In the genomic region with DNA sequence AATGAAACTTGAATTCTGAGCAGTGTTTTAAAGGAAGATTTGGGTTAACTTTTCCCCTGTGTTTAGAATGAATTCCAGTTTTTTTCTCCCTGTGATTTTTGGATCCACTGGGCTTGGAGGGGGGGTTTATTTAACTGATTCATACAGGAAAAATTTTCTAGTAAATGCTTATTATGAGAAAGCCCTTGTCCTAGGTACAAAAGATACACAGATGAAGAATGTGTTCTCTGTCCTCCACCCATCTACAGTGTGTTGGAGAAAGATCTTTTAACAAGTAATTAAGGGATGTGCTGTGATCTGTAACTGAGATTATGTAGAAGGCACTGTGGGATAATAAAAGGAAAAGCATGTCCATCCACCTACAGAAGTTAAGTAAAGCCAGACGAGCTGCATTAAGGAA, we compare ENCODE assay signal across 24 cellular contexts.
DNase-seq lines count a peak whose midpoint lies in the region; ATAC-seq, FAIRE-seq and TF ChIP-seq lines count a peak whose summit lies in the region.
"Had no signal": no experiment of that assay in that cellular context is flagged by ENCODE, and none has a peak within 500 bp of the region (broad histone marks: within the 10 kb centered on the region; RNA-seq: fewer than 3 reads in every experiment).

No MANE protein-coding gene starts in this region.

- no peaks in the 10 kb centered on the region; the same call in 1 of the 2 replicates for H4K20me1 ChIP-seq in IMR-90 (ENCODE audit: insufficient read depth, low read length)

- no peak overlapping the region for H2BK15ac ChIP-seq in IMR-90 (ENCODE audit: low read depth, low read length)

- no CpG with 5 or more reads among the region's 1 CpG for WGBS in IMR-90 (ENCODE audit: extremely low coverage in 2 of 2, insufficient read length in 1 of 2), 2 experiments
- 67% methylated on average over 1 of the region's 1 CpG for WGBS in upper lobe of left lung, 2 donors

- H3K27me3 ChIP-seq in IMR-90 (ENCODE audit: control insufficient read depth, insufficient read depth, low read length) (no peaks in the 10 kb centered on the region), upper lobe of left lung (no peaks in the 10 kb centered on the region)
- H3K27me3 ChIP-seq: SJCRH30, stomach had no signal

- TF ChIP-seq EP300 in upper lobe of left lung (IDR thresholded peaks at IDR 0.05), result no peak

- in situ Hi-C loops in IMR-90 (cut with MboI; ENCODE audit: low sequenced_read_pairs), result no loop called here

- no peak overlapping the region for H3K9ac ChIP-seq in IMR-90 (ENCODE audit: low read depth, low read length)

- H4K8ac ChIP-seq in IMR-90 (ENCODE audit: low read depth in 2 of 2, low read length in 2 of 2), result no peak overlapping the region

- H3K4me1 Mint-ChIP-seq in activated naive CD8-positive, alpha-beta T cell treated with anti-CD3 and anti-CD28 coated beads, Interleukin-2, amount 50 U/mL, for 24 hours, result peaks cover 59% of the 10 kb centered on the region
- peaks cover 47% of the 10 kb centered on the region for H3K4me1 Mint-ChIP-seq in activated naive CD8-positive, alpha-beta T cell treated with anti-CD3 and anti-CD28 coated beads for 36 hours
- H3K4me1 Mint-ChIP-seq in endothelial cell (ENCODE audit: unreplicated experiment), result peaks cover 10% of the 10 kb centered on the region

- no peaks in the 10 kb centered on the region for H3K9me3 ChIP-seq in IMR-90 (ENCODE audit: control insufficient read depth, insufficient read depth, low read length)
- no peaks in the 10 kb centered on the region for H3K9me3 ChIP-seq in upper lobe of left lung
- H3K9me3 ChIP-seq: SJCRH30, stomach had no signal

- no peaks in the 10 kb centered on the region for H3K9me3 Mint-ChIP-seq in activated naive CD8-positive, alpha-beta T cell treated with anti-CD3 and anti-CD28 coated beads, Interleukin-2, amount 50 U/mL, for 24 hours
- peaks cover 2% of the 10 kb centered on the region for H3K9me3 Mint-ChIP-seq in activated naive CD8-positive, alpha-beta T cell treated with anti-CD3 and anti-CD28 coated beads for 36 hours
- no peaks in the 10 kb centered on the region for H3K9me3 Mint-ChIP-seq in endothelial cell (ENCODE audit: unreplicated experiment)
- H3K9me3 Mint-ChIP-seq: activated naive CD4-positive, alpha-beta T cell treated with anti-CD3 and anti-CD28 coated beads, Interleukin-2, amount 50 U/mL, for 72 hours; activated T-cell treated with anti-CD3 and anti-CD28 coated beads, Interleukin-2, amount 50 U/mL, for 24 hours; nephron progenitor cell; type B pancreatic cell had no signal

- no peak overlapping the region for H3K23ac ChIP-seq in IMR-90 (ENCODE audit: low read depth, low read length)

- no peak for FAIRE-seq in H54 (lab: Jason Lieb, UNC)
- FAIRE-seq: A204.1 had no signal

- POLR2A ChIA-PET in IMR-90 (lab: Charles Lee; ENCODE audit: unreplicated experiment), result no interaction called here

- dilution Hi-C loops in IMR-90 (cut with HindIII; ENCODE audit: low sequenced_read_pairs, unreplicated experiment), result no loop called here

- H3K27ac ChIP-seq in IMR-90 (ENCODE audit: insufficient read depth, low read length), result no peak overlapping the region
- no peak overlapping the region for H3K27ac ChIP-seq in upper lobe of left lung
- H3K27ac ChIP-seq: coronary artery, SJCRH30, stomach had no signal

- no peak overlapping the region for H4K5ac ChIP-seq in IMR-90 (ENCODE audit: low read depth, low read length)

- no peak for DNase-seq in activated naive CD8-positive, alpha-beta T cell treated with anti-CD3 and anti-CD28 coated beads, Interleukin-2, amount 50 U/mL, for 24 hours
- no peak for DNase-seq in activated naive CD8-positive, alpha-beta T cell treated with anti-CD3 and anti-CD28 coated beads for 36 hours
- DNase-seq in IMR-90, result no peak
- DNase-seq in fibroblast of the aortic adventitia (ENCODE audit: low read depth), result peak; percentile 22
- DNase-seq in endothelial cell (ENCODE audit: low spot score), result no peak
- no peak for DNase-seq in H54 (ENCODE audit: insufficient read length, low spot score)
- no peak for DNase-seq in upper lobe of left lung
- DNase-seq: activated CD8-positive, alpha-beta T cell treated with anti-CD3 and anti-CD28 coated beads, Interleukin-2, amount 10 ng/mL, durations not matched to agents 7 days and 5 days; activated T-cell treated with anti-CD3 and anti-CD28 coated beads, Interleukin-2, amount 50 U/mL, for 24 hours; C1 segment of cervical spinal cord; DMS153; mesenchymal stem cell; NCI-H1092 treated with DMSO at 0.1 percent for 48 hours; NCI-H2081 treated with DMSO at 0.1 percent for 48 hours; NCI-H526 treated with DMSO at 0.1 percent for 48 hours; nephron progenitor cell; SJCRH30; stomach had no signal

- H3K9me1 ChIP-seq in IMR-90 (ENCODE audit: insufficient read depth, low read length), result peaks cover 3% of the 10 kb centered on the region; the same call in 1 of the 2 replicates

- H3K4me3 ChIP-seq in IMR-90 (ENCODE audit: insufficient read depth, low read depth, low read length) (no peak overlapping the region), fibroblast of the aortic adventitia (ENCODE audit: low read depth, low read length) (no peak overlapping the region), upper lobe of left lung (no peak overlapping the region)
- H3K4me3 ChIP-seq: coronary artery, SJCRH30, stomach had no signal

- intact Hi-C loops in IMR-90 (cut with micrococcal nuclease), result no loop called here

- H2BK20ac ChIP-seq in IMR-90 (ENCODE audit: low read depth, low read length), result no peak overlapping the region

- H3K4me1 ChIP-seq in IMR-90 (ENCODE audit: control insufficient read depth, insufficient read depth, low read length) (peaks cover 4% of the 10 kb centered on the region; the same call in 1 of the 2 replicates), upper lobe of left lung (peaks cover 0 to 4% (median 0%) of the 10 kb centered on the region in 4 donors)

- H3K18ac ChIP-seq in IMR-90 (ENCODE audit: low read depth, low read length), result no peak overlapping the region

- no peak for TF ChIP-seq POLR2A in IMR-90 (IDR thresholded peaks at IDR 0.05; ENCODE audit: low read depth, low read length)
- no peak for TF ChIP-seq POLR2A in H54 (IDR thresholded peaks at IDR 0.05; ENCODE audit: low read depth, low read length)
- no peak for TF ChIP-seq POLR2A in upper lobe of left lung (IDR thresholded peaks at IDR 0.05)

- CTCF ChIA-PET in IMR-90 (lab: Yijun Ruan, JAX), result no interaction called here

- peak overlapping the region; percentile 24 for H3K27ac Mint-ChIP-seq in activated naive CD8-positive, alpha-beta T cell treated with anti-CD3 and anti-CD28 coated beads, Interleukin-2, amount 50 U/mL, for 24 hours
- no peak overlapping the region for H3K27ac Mint-ChIP-seq in activated naive CD8-positive, alpha-beta T cell treated with anti-CD3 and anti-CD28 coated beads for 36 hours
- no peak overlapping the region for H3K27ac Mint-ChIP-seq in endothelial cell (ENCODE audit: unreplicated experiment)
- H3K27ac Mint-ChIP-seq: activated CD8-positive, alpha-beta T cell treated with anti-CD3 and anti-CD28 coated beads, Interleukin-2, amount 10 ng/mL, durations not matched to agents 7 days and 5 days; activated naive CD4-positive, alpha-beta T cell treated with anti-CD3 and anti-CD28 coated beads, Interleukin-2, amount 50 U/mL, for 72 hours; activated T-cell treated with anti-CD3 and anti-CD28 coated beads, Interleukin-2, amount 50 U/mL, for 24 hours; progenitor cell of endocrine pancreas; type B pancreatic cell had no signal

- no peak overlapping the region for H2AK5ac ChIP-seq in IMR-90 (ENCODE audit: low read depth, low read length)

- H3K79me1 ChIP-seq in IMR-90 (ENCODE audit: low read depth in 1 of 2, low read length in 2 of 2), result no peaks in the 10 kb centered on the region; a peak in 1 of 4 replicates

- no peak for ATAC-seq in activated naive CD8-positive, alpha-beta T cell treated with anti-CD3 and anti-CD28 coated beads, Interleukin-2, amount 50 U/mL, for 24 hours
- ATAC-seq in IMR-90 (ENCODE audit: low read depth) (peak; percentile 62), GM18517 (IDR thresholded peaks at IDR 0.05; ENCODE audit: unreplicated experiment) (no peak), upper lobe of left lung (ENCODE audit: low FRiP score in 2 of 2) (no peak)
- ATAC-seq: activated CD8-positive, alpha-beta T cell treated with anti-CD3 and anti-CD28 coated beads, Interleukin-2, amount 10 ng/mL, durations not matched to agents 7 days and 5 days; activated naive CD4-positive, alpha-beta T cell treated with anti-CD3 and anti-CD28 coated beads, Interleukin-2, amount 50 U/mL, for 72 hours had no signal

- H3K14ac ChIP-seq in IMR-90 (replicated peaks; ENCODE audit: low read depth, low read length), result no peak overlapping the region

- H3K27me3 Mint-ChIP-seq in activated naive CD8-positive, alpha-beta T cell treated with anti-CD3 and anti-CD28 coated beads, Interleukin-2, amount 50 U/mL, for 24 hours, result no peaks in the 10 kb centered on the region
- H3K27me3 Mint-ChIP-seq in activated naive CD8-positive, alpha-beta T cell treated with anti-CD3 and anti-CD28 coated beads for 36 hours, result no peaks in the 10 kb centered on the region
- no peaks in the 10 kb centered on the region for H3K27me3 Mint-ChIP-seq in endothelial cell (ENCODE audit: unreplicated experiment)
- H3K27me3 Mint-ChIP-seq: activated T-cell treated with anti-CD3 and anti-CD28 coated beads, Interleukin-2, amount 50 U/mL, for 24 hours; progenitor cell of endocrine pancreas; type B pancreatic cell had no signal

- peaks cover 27% of the 10 kb centered on the region for H3K36me3 Mint-ChIP-seq in activated naive CD8-positive, alpha-beta T cell treated with anti-CD3 and anti-CD28 coated beads, Interleukin-2, amount 50 U/mL, for 24 hours (ENCODE audit: low read depth)
- H3K36me3 Mint-ChIP-seq in activated naive CD8-positive, alpha-beta T cell treated with anti-CD3 and anti-CD28 coated beads for 36 hours, result peaks cover 43% of the 10 kb centered on the region
- no peaks in the 10 kb centered on the region for H3K36me3 Mint-ChIP-seq in endothelial cell (ENCODE audit: low read depth, unreplicated experiment)
- H3K36me3 Mint-ChIP-seq: type B pancreatic cell had no signal

- no peak overlapping the region for H3K56ac ChIP-seq in IMR-90 (ENCODE audit: extremely low read depth, insufficient read depth, low read length)

- H2AFZ ChIP-seq in IMR-90 (replicated peaks; ENCODE audit: low read length, poor library complexity), result no peak overlapping the region

- no peak overlapping the region for H2BK5ac ChIP-seq in IMR-90 (ENCODE audit: low read depth, low read length, poor library complexity, severe bottlenecking)

- no peak overlapping the region for H2AK9ac ChIP-seq in IMR-90 (replicated peaks; ENCODE audit: low read depth, low read length, poor library complexity)

- no peaks in the 10 kb centered on the region for H3K36me3 ChIP-seq in IMR-90 (ENCODE audit: control insufficient read depth, insufficient read depth, low read length)
- H3K36me3 ChIP-seq in upper lobe of left lung, result peaks cover 0 to 3% (median 0%) of the 10 kb centered on the region in 4 donors
- H3K36me3 ChIP-seq: SJCRH30, stomach had no signal

- H2BK120ac ChIP-seq in IMR-90 (ENCODE audit: low read depth, low read length), result no peak overlapping the region

- TF ChIP-seq CTCF in IMR-90 (conservative IDR thresholded peaks at IDR 0.05; ENCODE audit: low read depth, low read length), result no peak
- TF ChIP-seq CTCF in fibroblast of the aortic adventitia (IDR thresholded peaks at IDR 0.05; ENCODE audit: insufficient read depth, low read length), result no peak
- no peak for TF ChIP-seq CTCF in endothelial cell (IDR thresholded peaks at IDR 0.05; ENCODE audit: unreplicated experiment)
- no peak for TF ChIP-seq CTCF in upper lobe of left lung (IDR thresholded peaks at IDR 0.05)

- H3K4me3 Mint-ChIP-seq in activated naive CD8-positive, alpha-beta T cell treated with anti-CD3 and anti-CD28 coated beads, Interleukin-2, amount 50 U/mL, for 24 hours, result no peak overlapping the region
- H3K4me3 Mint-ChIP-seq in activated naive CD8-positive, alpha-beta T cell treated with anti-CD3 and anti-CD28 coated beads for 36 hours, result no peak overlapping the region
- H3K4me3 Mint-ChIP-seq in endothelial cell (ENCODE audit: unreplicated experiment), result no peak overlapping the region
- H3K4me3 Mint-ChIP-seq: activated CD8-positive, alpha-beta T cell treated with anti-CD3 and anti-CD28 coated beads, Interleukin-2, amount 10 ng/mL, durations not matched to agents 7 days and 5 days; activated T-cell treated with anti-CD3 and anti-CD28 coated beads, Interleukin-2, amount 50 U/mL, for 24 hours; nephron progenitor cell; type B pancreatic cell had no signal

- no peak overlapping the region for H3K4me2 ChIP-seq in IMR-90 (ENCODE audit: low read depth, low read length)

- BruUV-seq in IMR-90 (replicated peaks; lab: Mats Ljungman, UMichigan), result no TSS peak

- TF ChIP-seq RAD21 in IMR-90 (IDR thresholded peaks at IDR 0.05; ENCODE audit: low read length), result no peak

- H4K91ac ChIP-seq in IMR-90 (ENCODE audit: insufficient read depth, low read depth, low read length), result no peak overlapping the region

- no peak overlapping the region for H3K4ac ChIP-seq in IMR-90 (ENCODE audit: low read depth, low read length)
